ENCODE assay signal across 8 cellular contexts in genomic region chr1:64246294-64246917, GRCh38.
A peak's percentile ranks its signal among the peaks of the same experiment; 100 is the strongest.
DNase-seq lines count a peak whose midpoint lies in the region; ATAC-seq and TF ChIP-seq lines count a peak whose summit lies in the region.

No MANE protein-coding gene starts in this region.

- no peaks in the 10 kb centered on the region for H3K36me3 ChIP-seq in SK-N-MC (ENCODE audit: insufficient read depth, low read length)

- peak; percentile 57 for TF ChIP-seq CTCF in fibroblast of pulmonary artery (IDR thresholded peaks at IDR 0.05; ENCODE audit: low read length, missing control alignments)
- TF ChIP-seq CTCF in retinal pigment epithelial cell (conservative IDR thresholded peaks at IDR 0.05; ENCODE audit: low read depth, low read length): peak; percentile 62

- DNase-seq in DMS114 treated with DMSO at 0.1 percent for 48 hours (lab: John Stamatoyannopoulos, UW; ENCODE audit: unreplicated experiment) (peak; percentile 64), Kasumi-1 (lab: John Stamatoyannopoulos, UW) (peak; percentile 29 to 67), SK-N-MC (ENCODE audit: low read depth, low spot score) (peak; percentile 80), fibroblast of pulmonary artery (ENCODE audit: low read depth) (peak; percentile 66), retinal pigment epithelial cell (ENCODE audit: low read depth) (no peak), COLO668 (lab: John Stamatoyannopoulos, UW; ENCODE audit: unreplicated experiment) (no peak)
- no peak for DNase-seq in effector CD8-positive, alpha-beta T cell (lab: John Stamatoyannopoulos, UW)

- H3K9me3 ChIP-seq in SK-N-MC (ENCODE audit: low read depth, low read length): no peaks in the 10 kb centered on the region

- H3K27ac ChIP-seq in SK-N-MC: peak overlapping the region; percentile 94

- H3K9ac ChIP-seq in SK-N-MC (ENCODE audit: insufficient read length): peak overlapping the region; percentile 71

- H3K4me3 ChIP-seq in SK-N-MC (peak overlapping the region; percentile 44), fibroblast of pulmonary artery (replicated peaks; ENCODE audit: low read depth, low read length) (no peak overlapping the region), retinal pigment epithelial cell (ENCODE audit: low read length) (no peak overlapping the region)

- ATAC-seq in HG03135 (IDR thresholded peaks at IDR 0.05; ENCODE audit: unreplicated experiment): no peak

Comparison
In these comparisons a context has a peak if more than half of its experiments do, and no peak if none do; other contexts are left out.
1. DNase-seq: peak in DMS114 treated with DMSO at 0.1 percent for 48 hours (single experiment), Kasumi-1 (2 of 2), SK-N-MC (single experiment) and fibroblast of pulmonary artery (single experiment); none in retinal pigment epithelial cell (single experiment), COLO668 (single experiment) and effector CD8-positive, alpha-beta T cell (single experiment).